In genomic region chr17:18256776-18257175, GRCh38 we compare ENCODE assay signal across 7 cellular contexts. TPM values are rescaled to one million over a fixed set of nuclear protein-coding genes. Genes with fewer than 3 reads are reported as not detected.
DNase-seq lines count a peak whose midpoint lies in the region; ATAC-seq, FAIRE-seq and TF ChIP-seq lines count a peak whose summit lies in the region.
"Had no signal": no experiment of that assay in that cellular context is flagged by ENCODE, and none has a peak within 500 bp of the region (broad histone marks: within the 10 kb centered on the region; RNA-seq: fewer than 3 reads in every experiment).

No MANE protein-coding gene starts in this region.

- H3K36me3 ChIP-seq in endothelial cell of umbilical vein (ENCODE audit: control insufficient read depth in 2 of 2, extremely low read depth in 1 of 2, insufficient read depth in 2 of 2, low read length in 2 of 2), result peaks cover 4 to 44% of the 10 kb centered on the region in 2 experiments

- peaks cover 23% of the 10 kb centered on the region for H3K79me2 ChIP-seq in endothelial cell of umbilical vein (ENCODE audit: control insufficient read depth, insufficient read depth, low read length)

- dilution Hi-C loops in endothelial cell of umbilical vein (cut with MboI; ENCODE audit: extremely low pct_ligation_motif_present, low sequenced_read_pairs), result no loop called here

- peaks cover 41% of the 10 kb centered on the region for H3K4me1 Mint-ChIP-seq in activated CD4-positive, alpha-beta T cell treated with anti-CD3 and anti-CD28 coated beads, Interleukin-2, amount 10 ng/mL, durations not matched to agents 7 days and 5 days
- peaks cover 22 to 42% of the 10 kb centered on the region in 2 donors for H3K4me1 Mint-ChIP-seq in stimulated activated naive B cell treated with anti-CD40 and anti-IgM and Interleukin-4, amounts not matched to agents 10 μg/mL and 1 μg/mL and 100 μg/mL, for 72 hours

- peak overlapping the region; percentile 98 for H3K4me3 Mint-ChIP-seq in activated CD4-positive, alpha-beta T cell treated with anti-CD3 and anti-CD28 coated beads, Interleukin-2, amount 10 ng/mL, durations not matched to agents 7 days and 5 days
- peak overlapping the region; percentile 95 to 100 for H3K4me3 Mint-ChIP-seq in stimulated activated naive B cell treated with anti-CD40 and anti-IgM and Interleukin-4, amounts not matched to agents 10 μg/mL and 1 μg/mL and 100 μg/mL, for 72 hours

- peaks cover 14% of the 10 kb centered on the region for H3K4me1 ChIP-seq in endothelial cell of umbilical vein (ENCODE audit: control insufficient read depth, extremely low read depth, insufficient read depth, low read length)

- CTCF ChIA-PET in activated CD4-positive, alpha-beta T cell treated with anti-CD3 and anti-CD28 coated beads, Interleukin-2, amount 10 ng/mL, durations not matched to agents 7 days and 5 days (lab: Charles Lee), result interaction anchor here (0.8 kb wide), 1 partner anchor 17 kb away, joined by 3 read pairs; no protein-coding TSS in a partner anchor
- CTCF ChIA-PET in endothelial cell of umbilical vein (lab: Charles Lee), result interaction anchor here (2.5 kb wide), 1 partner anchor 9 kb away, joined by 12 read pairs; no protein-coding TSS in a partner anchor

- no peak for TF ChIP-seq POLR2A in endothelial cell of umbilical vein (IDR thresholded peaks at IDR 0.05; ENCODE audit: low read depth, low read length)

- H3K9me1 ChIP-seq in endothelial cell of umbilical vein (replicated peaks; ENCODE audit: control insufficient read depth, extremely low read depth, insufficient read depth, low read length), result no peaks in the 10 kb centered on the region

- no peaks in the 10 kb centered on the region for H4K20me1 ChIP-seq in endothelial cell of umbilical vein (replicated peaks; ENCODE audit: control insufficient read depth, extremely low read depth, insufficient read depth, low read length)

- H3K27me3 Mint-ChIP-seq in activated CD4-positive, alpha-beta T cell treated with anti-CD3 and anti-CD28 coated beads, Interleukin-2, amount 10 ng/mL, durations not matched to agents 7 days and 5 days, result no peaks in the 10 kb centered on the region
- no peaks in the 10 kb centered on the region for H3K27me3 Mint-ChIP-seq in stimulated activated naive B cell treated with anti-CD40 and anti-IgM and Interleukin-4, amounts not matched to agents 10 μg/mL and 1 μg/mL and 100 μg/mL, for 72 hours

- FAIRE-seq in endothelial cell of umbilical vein (lab: Jason Lieb, UNC), result no peak

- H3K4me3 ChIP-seq in endothelial cell of umbilical vein (replicated peaks in 1 of 3; ENCODE audit: insufficient read depth in 1 of 3, low read depth in 1 of 3, low read length in 3 of 3), result no peak overlapping the region

- no peak for TF ChIP-seq CTCF in endothelial cell of umbilical vein (IDR thresholded peaks at IDR 0.05; ENCODE audit: extremely low read depth in 1 of 2, insufficient read depth in 1 of 2, low read depth in 1 of 2, low read length in 2 of 2)

- intact Hi-C loops in endothelial cell of umbilical vein (cut with micrococcal nuclease), result no loop called here

- no TSS peak for BruUV-seq in endothelial cell of umbilical vein (replicated peaks; lab: Mats Ljungman, UMichigan)

- no peak for ATAC-seq in stimulated activated naive B cell treated with anti-CD40 and anti-IgM and Interleukin-4, amounts not matched to agents 10 μg/mL and 1 μg/mL and 100 μg/mL, for 72 hours (replicated peaks)
- ATAC-seq in GM18502 (IDR thresholded peaks at IDR 0.05; ENCODE audit: poor library complexity, unreplicated experiment), result no peak

- no peaks in the 10 kb centered on the region for H3K9me3 ChIP-seq in endothelial cell of umbilical vein (replicated peaks; ENCODE audit: control insufficient read depth, insufficient read depth, low read length)

- H3K4me2 ChIP-seq in endothelial cell of umbilical vein (ENCODE audit: insufficient read depth, low read length), result peak overlapping the region; percentile 26

- H3K36me3 Mint-ChIP-seq in activated CD4-positive, alpha-beta T cell treated with anti-CD3 and anti-CD28 coated beads, Interleukin-2, amount 10 ng/mL, durations not matched to agents 7 days and 5 days (ENCODE audit: low read depth), result peaks cover 16% of the 10 kb centered on the region
- H3K36me3 Mint-ChIP-seq in stimulated activated naive B cell treated with anti-CD40 and anti-IgM and Interleukin-4, amounts not matched to agents 10 μg/mL and 1 μg/mL and 100 μg/mL, for 72 hours, result peaks cover 24 to 38% of the 10 kb centered on the region in 2 donors

- no peaks in the 10 kb centered on the region for H3K9me3 Mint-ChIP-seq in activated CD4-positive, alpha-beta T cell treated with anti-CD3 and anti-CD28 coated beads, Interleukin-2, amount 10 ng/mL, durations not matched to agents 7 days and 5 days
- H3K9me3 Mint-ChIP-seq in stimulated activated naive B cell treated with anti-CD40 and anti-IgM and Interleukin-4, amounts not matched to agents 10 μg/mL and 1 μg/mL and 100 μg/mL, for 72 hours, result no peaks in the 10 kb centered on the region

- H3K9ac ChIP-seq in endothelial cell of umbilical vein (replicated peaks; ENCODE audit: extremely low read depth, insufficient read depth, low read length), result no peak overlapping the region

- POLR2A ChIA-PET in activated CD4-positive, alpha-beta T cell treated with anti-CD3 and anti-CD28 coated beads, Interleukin-2, amount 10 ng/mL, durations not matched to agents 7 days and 5 days (lab: Charles Lee), result no interaction called here
- POLR2A ChIA-PET in endothelial cell of umbilical vein (lab: Charles Lee), result no interaction called here

- DNase-seq in activated CD4-positive, alpha-beta T cell treated with anti-CD3 and anti-CD28 coated beads, Interleukin-2, amount 10 ng/mL, durations not matched to agents 7 days and 5 days, result no peak
- no peak for DNase-seq in activated CD4-positive, alpha-beta T cell treated with anti-CD3 and anti-CD28 coated beads for 1 hour
- no peak for DNase-seq in endothelial cell of umbilical vein (ENCODE audit: low read depth, low spot score)
- no peak for DNase-seq in stimulated activated naive B cell treated with anti-CD40 and anti-IgM and Interleukin-4, amounts not matched to agents 10 μg/mL and 1 μg/mL and 100 μg/mL, for 72 hours
- no peak for DNase-seq in central memory CD4-positive, alpha-beta T cell
- DNase-seq: NCI-H1417 treated with DMSO at 0.1 percent for 48 hours had no signal

- peak overlapping the region; percentile 72 for H3K27ac Mint-ChIP-seq in activated CD4-positive, alpha-beta T cell treated with anti-CD3 and anti-CD28 coated beads, Interleukin-2, amount 10 ng/mL, durations not matched to agents 7 days and 5 days
- no peak overlapping the region for H3K27ac Mint-ChIP-seq in stimulated activated naive B cell treated with anti-CD40 and anti-IgM and Interleukin-4, amounts not matched to agents 10 μg/mL and 1 μg/mL and 100 μg/mL, for 72 hours

- no peak overlapping the region for H3K27ac ChIP-seq in endothelial cell of umbilical vein (ENCODE audit: insufficient read depth, low read depth, low read length)

- no peaks in the 10 kb centered on the region for H3K27me3 ChIP-seq in endothelial cell of umbilical vein (ENCODE audit: control insufficient read depth in 2 of 2, insufficient read depth in 2 of 2, low read length in 2 of 2)

- no peak overlapping the region for H2AFZ ChIP-seq in endothelial cell of umbilical vein (ENCODE audit: low read depth, low read length)

RNA-seq across cellular contexts. Expression of gene FLII, which starts 1.8 kb away (rescaled TPM):
- 100 to 1,000 TPM; 323 to 328 TPM for total RNA-seq in activated CD4-positive, alpha-beta T cell treated with anti-CD3 and anti-CD28 coated beads, Interleukin-2, amount 10 ng/mL, durations not matched to agents 7 days and 5 days
- 372 and 397 TPM in 2 replicates for total RNA-seq in endothelial cell of umbilical vein
- polyA plus RNA-seq in endothelial cell of umbilical vein, result 582 and 691 TPM in 2 replicates
- polyA plus RNA-seq in endothelial cell of umbilical vein (2011; cell fraction: cytosol; rRNA removed), result 393 and 428 TPM in 2 replicates
- 1,056 and 1,210 TPM in 2 replicates for polyA plus RNA-seq in endothelial cell of umbilical vein (2011; cell fraction: nucleus; rRNA removed)
- 343 and 396 TPM in 2 replicates for polyA plus RNA-seq in endothelial cell of umbilical vein (2012)
- polyA minus RNA-seq in endothelial cell of umbilical vein, result 446 and 481 TPM in 2 replicates
- polyA minus RNA-seq in endothelial cell of umbilical vein (2011; cell fraction: cytosol; rRNA and poly(A)+ RNA removed), result 202 TPM
- polyA minus RNA-seq in endothelial cell of umbilical vein (2011; cell fraction: nucleus; rRNA and poly(A)+ RNA removed), result 205 and 272 TPM in 2 replicates

RNA-seq across cellular contexts. Expression of gene MIEF2, which starts 3.7 kb away (rescaled TPM):
- 1 to 10 TPM; 6.8 to 8.5 TPM for total RNA-seq in activated CD4-positive, alpha-beta T cell treated with anti-CD3 and anti-CD28 coated beads, Interleukin-2, amount 10 ng/mL, durations not matched to agents 7 days and 5 days
- 8.3 and 8.5 TPM in 2 replicates for total RNA-seq in endothelial cell of umbilical vein
- 22.7 and 28.2 TPM in 2 replicates for polyA plus RNA-seq in endothelial cell of umbilical vein
- 10.7 and 12.8 TPM in 2 replicates for polyA plus RNA-seq in endothelial cell of umbilical vein (2011; cell fraction: cytosol; rRNA removed)
- 10.7 and 12.9 TPM in 2 replicates for polyA plus RNA-seq in endothelial cell of umbilical vein (2011; cell fraction: nucleus; rRNA removed)
- polyA plus RNA-seq in endothelial cell of umbilical vein (2012), result 5.2 and 8.4 TPM in 2 replicates
- polyA minus RNA-seq in endothelial cell of umbilical vein, result 11.0 and 14.7 TPM in 2 replicates
- polyA minus RNA-seq in endothelial cell of umbilical vein (2011; cell fraction: cytosol; rRNA and poly(A)+ RNA removed), result 6.7 TPM
- polyA minus RNA-seq in endothelial cell of umbilical vein (2011; cell fraction: nucleus; rRNA and poly(A)+ RNA removed), result 3.1 and 6.3 TPM in 2 replicates

RNA-seq across cellular contexts. Expression of gene LLGL1, which starts 31.3 kb away (rescaled TPM):
- total RNA-seq in activated CD4-positive, alpha-beta T cell treated with anti-CD3 and anti-CD28 coated beads, Interleukin-2, amount 10 ng/mL, durations not matched to agents 7 days and 5 days, result 10 to 100 TPM; 24.7 to 24.9 TPM
- total RNA-seq in endothelial cell of umbilical vein, result 34.9 and 36.8 TPM in 2 replicates
- 47.1 and 55.5 TPM in 2 replicates for polyA plus RNA-seq in endothelial cell of umbilical vein
- polyA plus RNA-seq in endothelial cell of umbilical vein (2011; cell fraction: cytosol; rRNA removed), result 30.8 and 38.9 TPM in 2 replicates
- 47.3 and 56.7 TPM in 2 replicates for polyA plus RNA-seq in endothelial cell of umbilical vein (2011; cell fraction: nucleus; rRNA removed)
- 24.1 and 28.5 TPM in 2 replicates for polyA plus RNA-seq in endothelial cell of umbilical vein (2012)
- 36.3 and 42.3 TPM in 2 replicates for polyA minus RNA-seq in endothelial cell of umbilical vein
- 14.3 TPM for polyA minus RNA-seq in endothelial cell of umbilical vein (2011; cell fraction: cytosol; rRNA and poly(A)+ RNA removed)
- 17.3 and 24.4 TPM in 2 replicates for polyA minus RNA-seq in endothelial cell of umbilical vein (2011; cell fraction: nucleus; rRNA and poly(A)+ RNA removed)

RNA-seq across cellular contexts. Expression of gene TOP3A, which starts 58.0 kb away (rescaled TPM):
- total RNA-seq in activated CD4-positive, alpha-beta T cell treated with anti-CD3 and anti-CD28 coated beads, Interleukin-2, amount 10 ng/mL, durations not matched to agents 7 days and 5 days, result 10 to 100 TPM; 57.6 to 62.8 TPM
- total RNA-seq in endothelial cell of umbilical vein, result 46.9 and 53.1 TPM in 2 replicates
- 18.6 and 20.4 TPM in 2 replicates for polyA plus RNA-seq in endothelial cell of umbilical vein
- polyA plus RNA-seq in endothelial cell of umbilical vein (2011; cell fraction: cytosol; rRNA removed), result 15.7 and 19.0 TPM in 2 replicates
- polyA plus RNA-seq in endothelial cell of umbilical vein (2011; cell fraction: nucleus; rRNA removed), result 37.5 and 42.4 TPM in 2 replicates
- polyA plus RNA-seq in endothelial cell of umbilical vein (2012), result 22.1 and 26.5 TPM in 2 replicates
- 63.2 and 64.2 TPM in 2 replicates for polyA minus RNA-seq in endothelial cell of umbilical vein
- 31.2 TPM for polyA minus RNA-seq in endothelial cell of umbilical vein (2011; cell fraction: cytosol; rRNA and poly(A)+ RNA removed)
- 32.0 and 46.2 TPM in 2 replicates for polyA minus RNA-seq in endothelial cell of umbilical vein (2011; cell fraction: nucleus; rRNA and poly(A)+ RNA removed)

RNA-seq across cellular contexts. Expression of gene SMCR8, which starts 58.3 kb away (rescaled TPM):
- 10 to 100 TPM; 25.0 to 25.8 TPM for total RNA-seq in activated CD4-positive, alpha-beta T cell treated with anti-CD3 and anti-CD28 coated beads, Interleukin-2, amount 10 ng/mL, durations not matched to agents 7 days and 5 days
- total RNA-seq in endothelial cell of umbilical vein, result 16.1 and 17.6 TPM in 2 replicates
- 8.2 and 9.5 TPM in 2 replicates for polyA plus RNA-seq in endothelial cell of umbilical vein
- 9.6 and 9.8 TPM in 2 replicates for polyA plus RNA-seq in endothelial cell of umbilical vein (2011; cell fraction: cytosol; rRNA removed)
- 16.0 and 17.7 TPM in 2 replicates for polyA plus RNA-seq in endothelial cell of umbilical vein (2011; cell fraction: nucleus; rRNA removed)
- 13.2 and 14.1 TPM in 2 replicates for polyA plus RNA-seq in endothelial cell of umbilical vein (2012)
- polyA minus RNA-seq in endothelial cell of umbilical vein, result 24.9 TPM in 2 replicates
- 6.6 TPM for polyA minus RNA-seq in endothelial cell of umbilical vein (2011; cell fraction: cytosol; rRNA and poly(A)+ RNA removed)
- polyA minus RNA-seq in endothelial cell of umbilical vein (2011; cell fraction: nucleus; rRNA and poly(A)+ RNA removed), result 23.1 and 24.9 TPM in 2 replicates
